In the genomic region with DNA sequence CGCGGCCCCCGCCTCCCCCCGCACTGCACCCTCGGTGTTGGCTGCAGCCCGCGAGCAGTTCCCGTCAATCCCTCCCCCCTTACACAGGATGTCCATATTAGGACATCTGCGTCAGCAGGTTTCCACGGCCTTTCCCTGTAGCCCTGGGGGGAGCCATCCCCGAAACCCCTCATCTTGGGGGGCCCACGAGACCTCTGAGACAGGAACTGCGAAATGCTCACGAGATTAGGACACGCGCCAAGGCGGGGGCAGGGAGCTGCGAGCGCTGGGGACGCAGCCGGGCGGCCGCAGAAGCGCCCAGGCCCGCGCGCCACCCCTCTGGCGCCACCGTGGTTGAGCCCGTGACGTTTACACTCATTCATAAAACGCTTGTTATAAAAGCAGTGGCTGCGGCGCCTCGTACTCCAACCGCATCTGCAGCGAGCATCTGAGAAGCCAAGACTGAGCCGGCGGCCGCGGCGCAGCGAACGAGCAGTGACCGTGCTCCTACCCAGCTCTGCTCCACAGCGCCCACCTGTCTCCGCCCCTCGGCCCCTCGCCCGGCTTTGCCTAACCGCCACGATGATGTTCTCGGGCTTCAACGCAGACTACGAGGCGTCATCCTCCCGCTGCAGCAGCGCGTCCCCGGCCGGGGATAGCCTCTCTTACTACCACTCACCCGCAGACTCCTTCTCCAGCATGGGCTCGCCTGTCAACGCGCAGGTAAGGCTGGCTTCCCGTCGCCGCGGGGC, we compare ENCODE assay signal across 8 cellular contexts. TPM values are rescaled to one million over a fixed set of nuclear protein-coding genes. Genes with fewer than 3 reads are reported as not detected.
DNase-seq lines count a peak whose midpoint lies in the region; ATAC-seq and TF ChIP-seq lines count a peak whose summit lies in the region.

A gene (plus strand): TSS at position 407 of the 731 bp plus-strand sequence. CDS start 155 bp downstream, at position 562.

- peak; percentile 65 for ATAC-seq in GM21619 (IDR thresholded peaks at IDR 0.05; ENCODE audit: unreplicated experiment)

- no peak for TF ChIP-seq CTCF in epithelial cell of proximal tubule (conservative IDR thresholded peaks at IDR 0.05; ENCODE audit: low read depth, low read length)

- peak within 1 kb of the TSS; percentile 58 for H3K4me3 ChIP-seq in Jurkat, Clone E6-1 (ENCODE audit: low read length)
- H3K4me3 ChIP-seq in epithelial cell of proximal tubule (ENCODE audit: low read depth, low read length) = peak within 1 kb of the TSS; percentile 90

- DNase-seq in DMS153 (lab: John Stamatoyannopoulos, UW) (peak; percentile 93), OCI-M2 (lab: John Stamatoyannopoulos, UW; ENCODE audit: unreplicated experiment) (peak; percentile 67), activated T-cell treated with anti-CD3 and anti-CD28 coated beads for 48 hours (ENCODE audit: low read depth) (peak; percentile 74), epithelial cell of proximal tubule (ENCODE audit: low read depth) (no peak), mucosa of gallbladder (ENCODE audit: low spot score) (peak; percentile 94)
- peak; percentile 88 for DNase-seq in Jurkat, Clone E6-1 (ENCODE audit: low read depth, low spot score)
- peak; percentile 75 for DNase-seq in stimulated activated CD8-positive, alpha-beta memory T cell treated with anti-CD3 and anti-CD28 coated beads, Interleukin-4, amount 100 ng/mL, for 24 hours (ENCODE audit: low read depth)

RNA-seq across cellular contexts. Expression of the gene that starts here (rescaled TPM):
- polyA plus RNA-seq in Jurkat, Clone E6-1 (2012; ENCODE audit: insufficient read depth, insufficient read length) = 1.4 TPM
- 2.5 and 2.7 TPM in 2 replicates for total RNA-seq in epithelial cell of proximal tubule
- 165 TPM for total RNA-seq in mucosa of gallbladder

Comparison
In these comparisons a context has a peak if more than half of its experiments do, and no peak if none do; other contexts are left out.
1. RNA of the gene that starts here (total RNA-seq): 165 TPM in mucosa of gallbladder (single experiment); 2.5 to 2.7 TPM in epithelial cell of proximal tubule; every median in the first group is over 10 times any median in the second.